In genomic region chr13:67119481-67119883, GRCh38 we compare ENCODE assay signal across 10 cellular contexts.
A peak's percentile ranks its signal among the peaks of the same experiment; 100 is the strongest.
DNase-seq lines count a peak whose midpoint lies in the region; ATAC-seq, FAIRE-seq and TF ChIP-seq lines count a peak whose summit lies in the region.
"Had no signal": no experiment of that assay in that cellular context is flagged by ENCODE, and none has a peak within 500 bp of the region (broad histone marks: within the 10 kb centered on the region; RNA-seq: fewer than 3 reads in every experiment).

No MANE protein-coding gene starts in this region.

- no peaks in the 10 kb centered on the region for H3K79me2 ChIP-seq in PC-9 (ENCODE audit: low read depth)

- H2AFZ ChIP-seq in PC-9: no peak overlapping the region

- POLR2A ChIA-PET in PC-9 (lab: Charles Lee; ENCODE audit: unreplicated experiment): no interaction called here

- H3K9me3 ChIP-seq in PC-9 (ENCODE audit: insufficient read depth, low read depth): no peaks in the 10 kb centered on the region

- no peaks in the 10 kb centered on the region for H3K27me3 ChIP-seq in PC-9 (ENCODE audit: insufficient read depth, low read depth)

- no peak overlapping the region for H3K4me2 ChIP-seq in PC-9

- CTCF ChIA-PET in PC-9 (lab: Charles Lee): no interaction called here

- DNase-seq in H4 (ENCODE audit: low spot score): peak; percentile 64
- DNase-seq in PC-9: peak; percentile 0 to 62
- DNase-seq in epithelial cell of esophagus (ENCODE audit: low read depth): peak; percentile 95
- DNase-seq in renal cortical epithelial cell (ENCODE audit: low read depth): peak; percentile 98
- DNase-seq in medulla oblongata (ENCODE audit: extremely low spot score): no peak
- no peak for DNase-seq in superior temporal gyrus (ENCODE audit: extremely low spot score)
- DNase-seq in D721Med (ENCODE audit: insufficient read length, low spot score): no peak
- DNase-seq: effector CD4-positive, alpha-beta T cell; left colon had no signal

- H3K27ac ChIP-seq in PC-9: no peak overlapping the region

- H4K20me1 ChIP-seq in PC-9 (ENCODE audit: insufficient read depth): no peaks in the 10 kb centered on the region

- TF ChIP-seq CTCF in PC-9 (conservative IDR thresholded peaks at IDR 0.05): no peak
- no peak for TF ChIP-seq CTCF in epithelial cell of esophagus (IDR thresholded peaks at IDR 0.05; ENCODE audit: insufficient read depth, low read depth, low read length, missing control alignments)
- no peak for TF ChIP-seq CTCF in D721Med (IDR thresholded peaks at IDR 0.05; ENCODE audit: insufficient read depth, missing control alignments)

- no peaks in the 10 kb centered on the region for H3F3A ChIP-seq in PC-9 (ENCODE audit: insufficient read depth, low read depth)

- no peaks in the 10 kb centered on the region for H3K9me2 ChIP-seq in PC-9 (ENCODE audit: insufficient read depth)

- intact Hi-C loops in PC-9 (cut with micrococcal nuclease; ENCODE audit: unreplicated experiment): no loop called here

- no peak for FAIRE-seq in D721Med (lab: Jason Lieb, UNC)

- no peaks in the 10 kb centered on the region for H3K4me1 ChIP-seq in PC-9 (replicated peaks; ENCODE audit: insufficient read depth)

- BruUV-seq in PC-9 (replicated peaks; lab: Mats Ljungman, UMichigan): no TSS peak

- H3K4me3 ChIP-seq in PC-9: no peak overlapping the region
- H3K4me3 ChIP-seq in epithelial cell of esophagus (ENCODE audit: low read length): no peak overlapping the region

- H3K36me3 ChIP-seq in PC-9 (ENCODE audit: low read depth): no peaks in the 10 kb centered on the region

- no peak for ATAC-seq in GM19351 (IDR thresholded peaks at IDR 0.05; ENCODE audit: unreplicated experiment)
- ATAC-seq: left colon had no signal

Comparison
In these comparisons a context has a peak if more than half of its experiments do, and no peak if none do; other contexts are left out.
1. DNase-seq: peak in H4 (single experiment), PC-9 (2 of 2), epithelial cell of esophagus (single experiment) and renal cortical epithelial cell (single experiment); none in medulla oblongata (single experiment), superior temporal gyrus (single experiment) and D721Med (single experiment).